8 cellular contexts compared by ENCODE assay signal in the genomic region with DNA sequence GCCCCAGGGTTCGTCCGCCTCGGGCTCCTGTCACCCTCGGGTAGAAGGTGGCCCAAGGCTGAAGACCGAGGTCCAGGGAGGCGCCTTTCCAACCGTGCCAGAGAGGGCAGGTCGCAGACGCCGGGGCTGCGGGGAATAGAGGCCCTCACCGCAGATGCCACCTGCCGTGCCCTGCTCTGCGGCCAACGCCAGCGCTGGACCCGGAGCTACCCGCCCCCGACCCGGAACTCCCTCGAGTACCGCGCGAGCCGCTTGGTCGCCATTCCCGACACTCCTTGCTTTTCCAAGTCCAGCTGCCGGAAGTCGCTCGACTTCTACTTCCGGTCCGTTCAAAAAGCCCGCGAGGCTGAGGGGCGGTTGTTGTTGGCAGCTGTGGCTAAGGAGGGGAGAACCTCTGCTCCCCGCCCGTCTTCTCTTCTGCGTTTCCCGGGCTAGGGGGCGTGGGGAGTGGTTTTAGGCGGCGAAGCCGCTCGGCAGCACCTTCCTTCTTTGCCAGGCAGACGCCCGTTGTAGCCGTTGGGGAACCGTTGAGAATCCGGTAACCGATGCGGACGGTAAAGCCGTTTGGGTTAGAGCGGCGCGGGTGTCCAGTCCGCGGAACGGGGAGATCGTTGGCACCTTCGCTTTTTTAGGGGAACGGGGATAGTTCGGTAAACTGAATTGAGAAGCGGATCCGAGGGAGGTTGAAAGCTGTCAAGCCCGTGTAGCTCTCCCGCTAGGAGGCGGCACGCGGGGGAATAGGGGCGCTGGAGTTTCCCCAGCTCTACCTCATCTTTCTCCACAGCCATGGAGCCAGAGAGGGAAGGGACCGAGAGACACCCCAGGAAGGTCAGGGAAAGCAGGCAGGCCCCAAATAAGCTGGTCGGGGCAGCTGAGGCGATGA. TPM values are rescaled to one million over a fixed set of nuclear protein-coding genes. Genes with fewer than 3 reads are reported as not detected.
DNase-seq lines count a peak whose midpoint lies in the region; ATAC-seq and TF ChIP-seq lines count a peak whose summit lies in the region.

A gene with protein sequence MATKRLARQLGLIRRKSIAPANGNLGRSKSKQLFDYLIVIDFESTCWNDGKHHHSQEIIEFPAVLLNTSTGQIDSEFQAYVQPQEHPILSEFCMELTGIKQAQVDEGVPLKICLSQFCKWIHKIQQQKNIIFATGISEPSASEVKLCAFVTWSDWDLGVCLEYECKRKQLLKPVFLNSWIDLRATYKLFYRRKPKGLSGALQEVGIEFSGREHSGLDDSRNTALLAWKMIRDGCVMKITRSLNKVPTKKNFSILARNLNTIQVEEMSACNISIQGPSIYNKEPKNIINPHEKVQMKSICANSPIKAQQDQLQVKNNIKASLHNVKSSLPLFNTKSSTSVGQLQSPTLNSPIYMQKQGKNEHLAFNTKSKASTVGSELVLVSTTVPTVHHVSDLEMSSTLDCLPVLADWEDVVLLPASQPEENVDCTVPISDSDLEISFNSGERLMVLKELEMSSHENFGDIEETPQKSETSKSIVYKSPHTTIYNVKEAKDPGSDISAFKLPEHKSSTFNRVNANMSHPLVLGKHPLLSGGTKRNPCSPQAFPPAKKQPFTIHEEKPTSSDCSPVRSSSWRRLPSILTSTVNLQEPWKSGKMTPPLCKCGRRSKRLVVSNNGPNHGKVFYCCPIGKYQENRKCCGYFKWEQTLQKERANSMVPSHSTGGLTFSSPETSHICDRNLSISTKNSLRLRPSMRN (minus strand): TSS at position 305 of the 883 bp plus-strand sequence. CDS start 42 bp downstream, at position 263.
A gene with protein sequence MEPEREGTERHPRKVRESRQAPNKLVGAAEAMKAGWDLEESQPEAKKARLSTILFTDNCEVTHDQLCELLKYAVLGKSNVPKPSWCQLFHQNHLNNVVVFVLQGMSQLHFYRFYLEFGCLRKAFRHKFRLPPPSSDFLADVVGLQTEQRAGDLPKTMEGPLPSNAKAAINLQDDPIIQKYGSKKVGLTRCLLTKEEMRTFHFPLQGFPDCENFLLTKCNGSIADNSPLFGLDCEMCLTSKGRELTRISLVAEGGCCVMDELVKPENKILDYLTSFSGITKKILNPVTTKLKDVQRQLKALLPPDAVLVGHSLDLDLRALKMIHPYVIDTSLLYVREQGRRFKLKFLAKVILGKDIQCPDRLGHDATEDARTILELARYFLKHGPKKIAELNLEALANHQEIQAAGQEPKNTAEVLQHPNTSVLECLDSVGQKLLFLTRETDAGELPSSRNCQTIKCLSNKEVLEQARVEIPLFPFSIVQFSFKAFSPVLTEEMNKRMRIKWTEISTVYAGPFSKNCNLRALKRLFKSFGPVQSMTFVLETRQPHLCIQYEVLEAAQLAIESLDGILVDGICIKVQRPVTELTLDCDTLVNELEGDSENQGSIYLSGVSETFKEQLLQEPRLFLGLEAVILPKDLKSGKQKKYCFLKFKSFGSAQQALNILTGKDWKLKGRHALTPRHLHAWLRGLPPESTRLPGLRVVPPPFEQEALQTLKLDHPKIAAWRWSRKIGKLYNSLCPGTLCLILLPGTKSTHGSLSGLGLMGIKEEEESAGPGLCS (plus strand): TSS at position 360 of the 883 bp plus-strand sequence. CDS start 427 bp downstream, at position 787.

- peak within 1 kb of the TSS; percentile 95 for H3K27ac Mint-ChIP-seq in activated T-cell treated with anti-CD3 and anti-CD28 coated beads, Interleukin-2, amount 50 U/mL, for 24 hours

- H3K27ac ChIP-seq in muscle layer of colon (ENCODE audit: low read depth, low read length): peak within 1 kb of the TSS; percentile 83

- H3K4me3 Mint-ChIP-seq in activated T-cell treated with anti-CD3 and anti-CD28 coated beads, Interleukin-2, amount 50 U/mL, for 24 hours: peak within 1 kb of the TSS; percentile 93

- H3K4me3 ChIP-seq in muscle layer of colon (ENCODE audit: low read depth in 1 of 2, low read length in 2 of 2): peak within 1 kb of the TSS; percentile 93 to 95

- H3K9me3 ChIP-seq in muscle layer of colon (ENCODE audit: low read length): no peaks in the 10 kb centered on the region

- H3K36me3 ChIP-seq in muscle layer of colon (ENCODE audit: insufficient read depth, low read length): no peaks in the 10 kb centered on the region

- in situ Hi-C loops in KBM-7 (cut with MboI; ENCODE audit: low pct_unique_long_range_greater_than_20kb, low sequenced_read_pairs): no loop called here

- no peaks in the 10 kb centered on the region for H3K9me3 Mint-ChIP-seq in activated T-cell treated with anti-CD3 and anti-CD28 coated beads, Interleukin-2, amount 50 U/mL, for 24 hours

- H3K4me1 ChIP-seq in muscle layer of colon (ENCODE audit: insufficient read depth, low read length): peaks cover 5% of the 10 kb centered on the region

- peaks cover 21% of the 10 kb centered on the region for H3K4me1 Mint-ChIP-seq in activated T-cell treated with anti-CD3 and anti-CD28 coated beads, Interleukin-2, amount 50 U/mL, for 24 hours (ENCODE audit: low read depth)

- H3K9ac ChIP-seq in muscle layer of colon (ENCODE audit: low read length): peak within 1 kb of the TSS; percentile 74

- H3K27me3 ChIP-seq in muscle layer of colon (ENCODE audit: control insufficient read depth in 1 of 2, insufficient read depth in 2 of 2, low read length in 2 of 2): no peaks in the 10 kb centered on the region

- no peaks in the 10 kb centered on the region for H3K27me3 Mint-ChIP-seq in activated T-cell treated with anti-CD3 and anti-CD28 coated beads, Interleukin-2, amount 50 U/mL, for 24 hours

- DNase-seq in DMS153 treated with DMSO at 0.1 percent for 48 hours (lab: John Stamatoyannopoulos, UW; ENCODE audit: unreplicated experiment): peak; percentile 84
- peak; percentile 98 for DNase-seq in KBM-7
- peak; percentile 87 for DNase-seq in activated T-cell treated with anti-CD3 and anti-CD28 coated beads, Interleukin-2, amount 50 U/mL, for 24 hours
- DNase-seq in stimulated activated CD8-positive, alpha-beta memory T cell treated with anti-CD3 and anti-CD28 coated beads, Interleukin-7, amount 100 ng/mL, for 1 hour (ENCODE audit: low read depth in 2 of 2): peak; percentile 43 to 50

- H3K36me3 Mint-ChIP-seq in activated T-cell treated with anti-CD3 and anti-CD28 coated beads, Interleukin-2, amount 50 U/mL, for 24 hours (ENCODE audit: low read depth): peaks cover 20% of the 10 kb centered on the region

- peak; percentile 66 for ATAC-seq in GM21576 (IDR thresholded peaks at IDR 0.05; ENCODE audit: unreplicated experiment)
- ATAC-seq in esophagus mucosa: peak; percentile 92

TF ChIP-seq in PFSK-1, 5 proteins besides CTCF, POLR2A, EP300 and RAD21:
- peak; percentile 80 for TF ChIP-seq POLR2AphosphoS5 (IDR thresholded peaks at IDR 0.05; ENCODE audit: low read depth, low read length)
- no peak for TF ChIP-seq FOXP2 (optimal IDR thresholded peaks at IDR 0.05; ENCODE audit: borderline replicate concordance, extremely low read depth, extremely low read length, insufficient read depth)
- peak; percentile 89 for TF ChIP-seq TAF1 (IDR thresholded peaks at IDR 0.05; ENCODE audit: borderline replicate concordance, insufficient read depth, low read length)
- TF ChIP-seq, protein P1, sequence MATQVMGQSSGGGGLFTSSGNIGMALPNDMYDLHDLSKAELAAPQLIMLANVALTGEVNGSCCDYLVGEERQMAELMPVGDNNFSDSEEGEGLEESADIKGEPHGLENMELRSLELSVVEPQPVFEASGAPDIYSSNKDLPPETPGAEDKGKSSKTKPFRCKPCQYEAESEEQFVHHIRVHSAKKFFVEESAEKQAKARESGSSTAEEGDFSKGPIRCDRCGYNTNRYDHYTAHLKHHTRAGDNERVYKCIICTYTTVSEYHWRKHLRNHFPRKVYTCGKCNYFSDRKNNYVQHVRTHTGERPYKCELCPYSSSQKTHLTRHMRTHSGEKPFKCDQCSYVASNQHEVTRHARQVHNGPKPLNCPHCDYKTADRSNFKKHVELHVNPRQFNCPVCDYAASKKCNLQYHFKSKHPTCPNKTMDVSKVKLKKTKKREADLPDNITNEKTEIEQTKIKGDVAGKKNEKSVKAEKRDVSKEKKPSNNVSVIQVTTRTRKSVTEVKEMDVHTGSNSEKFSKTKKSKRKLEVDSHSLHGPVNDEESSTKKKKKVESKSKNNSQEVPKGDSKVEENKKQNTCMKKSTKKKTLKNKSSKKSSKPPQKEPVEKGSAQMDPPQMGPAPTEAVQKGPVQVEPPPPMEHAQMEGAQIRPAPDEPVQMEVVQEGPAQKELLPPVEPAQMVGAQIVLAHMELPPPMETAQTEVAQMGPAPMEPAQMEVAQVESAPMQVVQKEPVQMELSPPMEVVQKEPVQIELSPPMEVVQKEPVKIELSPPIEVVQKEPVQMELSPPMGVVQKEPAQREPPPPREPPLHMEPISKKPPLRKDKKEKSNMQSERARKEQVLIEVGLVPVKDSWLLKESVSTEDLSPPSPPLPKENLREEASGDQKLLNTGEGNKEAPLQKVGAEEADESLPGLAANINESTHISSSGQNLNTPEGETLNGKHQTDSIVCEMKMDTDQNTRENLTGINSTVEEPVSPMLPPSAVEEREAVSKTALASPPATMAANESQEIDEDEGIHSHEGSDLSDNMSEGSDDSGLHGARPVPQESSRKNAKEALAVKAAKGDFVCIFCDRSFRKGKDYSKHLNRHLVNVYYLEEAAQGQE (IDR thresholded peaks at IDR 0.05; ENCODE audit: insufficient read depth in 1 of 2, low read depth in 2 of 2, low read length in 2 of 2): no peak
- TF ChIP-seq SIN3A (IDR thresholded peaks at IDR 0.05; ENCODE audit: borderline replicate concordance, insufficient read depth, low read length): peak; percentile 57; the same call in 1 of the 2 replicates
TF ChIP-seq in PFSK-1: peak in this region for 3.

RNA-seq across cellular contexts. Expression of the first gene that starts in this region (rescaled TPM):
- polyA plus RNA-seq in PFSK-1 (2012; ENCODE audit: insufficient read length, low read depth): 2.6 TPM
- 15.4 TPM for total RNA-seq in esophagus mucosa

RNA-seq across cellular contexts. Expression of the second gene that starts in this region (rescaled TPM):
- polyA plus RNA-seq in PFSK-1 (2012; ENCODE audit: insufficient read length, low read depth): 1.4 TPM
- 2.5 TPM for total RNA-seq in esophagus mucosa

Comparison
In these comparisons a context has a peak if more than half of its experiments do, and no peak if none do; other contexts are left out.
1. Peak in every context shown above with its lines: DNase-seq, ATAC-seq, H3K4me3 ChIP-seq and H3K27ac ChIP-seq.
2. DNase-seq: peak in every context shown above with its lines; median percentile 98 in KBM-7; 87 in activated T-cell treated with anti-CD3 and anti-CD28 coated beads, Interleukin-2, amount 50 U/mL, for 24 hours; 84 in DMS153 treated with DMSO at 0.1 percent for 48 hours; 46 in stimulated activated CD8-positive, alpha-beta memory T cell treated with anti-CD3 and anti-CD28 coated beads, Interleukin-7, amount 100 ng/mL, for 1 hour.